ENCODE assay signal across 14 cellular contexts in genomic region chr4:89745708-89746107, GRCh38.
DNase-seq lines count a peak whose midpoint lies in the region; ATAC-seq and TF ChIP-seq lines count a peak whose summit lies in the region.
"Had no signal": no experiment of that assay in that cellular context is flagged by ENCODE, and none has a peak within 500 bp of the region (broad histone marks: within the 10 kb centered on the region; RNA-seq: fewer than 3 reads in every experiment).

No MANE protein-coding gene starts in this region.

- BruUV-seq in MCF 10A (replicated peaks; lab: Mats Ljungman, UMichigan) = no TSS peak

- H3K4me3 Mint-ChIP-seq in MCF 10A (ENCODE audit: unreplicated experiment) = no peak overlapping the region
- peak overlapping the region in 1 of 8 donors; percentile 34 for H3K4me3 Mint-ChIP-seq in CD4-positive, alpha-beta memory T cell
- H3K4me3 Mint-ChIP-seq: CD14-positive monocyte; CD8-positive, alpha-beta memory T cell had no signal

- H3K27me3 ChIP-seq in breast epithelium (no peaks in the 10 kb centered on the region), heart right ventricle (no peaks in the 10 kb centered on the region), vagina (no peaks in the 10 kb centered on the region)
- no peaks in the 10 kb centered on the region for H3K27me3 ChIP-seq in CD4-positive, alpha-beta memory T cell (ENCODE audit: insufficient read depth, low read length)

- peak overlapping the region; percentile 73 for H3K27ac Mint-ChIP-seq in MCF 10A (ENCODE audit: low read depth, unreplicated experiment)
- no peak overlapping the region for H3K27ac Mint-ChIP-seq in CD4-positive, alpha-beta memory T cell

- H3K27ac ChIP-seq in breast epithelium = no peak overlapping the region
- peak overlapping the region in 6 of 10 donors; percentile 27 to 62 (median 52) for H3K27ac ChIP-seq in heart right ventricle
- H3K27ac ChIP-seq in vagina = peak overlapping the region; percentile 25
- no peak overlapping the region for H3K27ac ChIP-seq in CD4-positive, alpha-beta memory T cell (ENCODE audit: low read depth, low read length)
- H3K27ac ChIP-seq: 22Rv1, HL-60 had no signal

- H3K27me3 Mint-ChIP-seq in MCF 10A (ENCODE audit: insufficient read depth, unreplicated experiment) = no peaks in the 10 kb centered on the region
- peaks cover 0 to 1% of the 10 kb centered on the region in 2 donors for H3K27me3 Mint-ChIP-seq in CD4-positive, alpha-beta memory T cell

- no peaks in the 10 kb centered on the region for H3K9me3 Mint-ChIP-seq in MCF 10A (ENCODE audit: unreplicated experiment)
- no peaks in the 10 kb centered on the region for H3K9me3 Mint-ChIP-seq in CD4-positive, alpha-beta memory T cell
- H3K9me3 Mint-ChIP-seq: CD8-positive, alpha-beta memory T cell had no signal

- H3K4me1 ChIP-seq in breast epithelium (no peaks in the 10 kb centered on the region), heart right ventricle (peaks cover 0 to 10% (median 0%) of the 10 kb centered on the region in 9 donors), vagina (no peaks in the 10 kb centered on the region)
- no peaks in the 10 kb centered on the region for H3K4me1 ChIP-seq in CD4-positive, alpha-beta memory T cell (ENCODE audit: insufficient read depth, low read length)
- H3K4me1 ChIP-seq: Caco-2 had no signal

- CTCF ChIA-PET in MCF 10A (lab: Yijun Ruan, JAX) = no interaction called here
- CTCF ChIA-PET in CD4-positive, alpha-beta memory T cell (lab: Charles Lee; ENCODE audit: partially characterized antibody) = interaction anchor here (0.9 kb wide), 1 partner anchor 9 kb away, joined by 4 read pairs; no protein-coding TSS in a partner anchor

- peak in 7 of 8 donors; percentile 74 to 95 (median 91) for ATAC-seq in heart right ventricle
- ATAC-seq: HCT116 had no signal

- H3K36me3 ChIP-seq in breast epithelium (no peaks in the 10 kb centered on the region), heart right ventricle (no peaks in the 10 kb centered on the region), vagina (no peaks in the 10 kb centered on the region)
- no peaks in the 10 kb centered on the region for H3K36me3 ChIP-seq in CD4-positive, alpha-beta memory T cell (ENCODE audit: insufficient read depth, low read length)

- H3K4me3 ChIP-seq in breast epithelium = no peak overlapping the region
- no peak overlapping the region for H3K4me3 ChIP-seq in heart right ventricle
- H3K4me3 ChIP-seq in vagina = no peak overlapping the region
- H3K4me3 ChIP-seq in CD4-positive, alpha-beta memory T cell (ENCODE audit: low read length in 2 of 2) = no peak overlapping the region

- 39 to 60% methylated on average over 1 of the region's 1 CpG for WGBS in heart right ventricle, 2 donors

- POLR2A ChIA-PET in MCF 10A (lab: Yijun Ruan, JAX) = interaction anchor here (2.6 kb wide), 1 partner anchor 8 kb away, joined by 8 read pairs; no protein-coding TSS in a partner anchor
- POLR2A ChIA-PET in CD4-positive, alpha-beta memory T cell (lab: Charles Lee; ENCODE audit: partially characterized antibody) = no interaction called here

- intact Hi-C loops in MCF 10A (cut with micrococcal nuclease) = no loop called here
- intact Hi-C loops in breast epithelium (cut with DNase I; ENCODE audit: low total_unique reads) = no loop called here
- intact Hi-C loops in heart right ventricle (cut with DNase I) = no loop called here
- intact Hi-C loops in vagina (cut with DNase I) = no loop called here
- intact Hi-C loops in CD4-positive, alpha-beta memory T cell (cut with micrococcal nuclease) = no loop called here

- TF ChIP-seq POLR2A in breast epithelium (IDR thresholded peaks at IDR 0.05) = no peak
- no peak for TF ChIP-seq POLR2A in vagina (IDR thresholded peaks at IDR 0.05)

- DNase-seq in MCF 10A (ENCODE audit: unreplicated experiment) = no peak
- no peak for DNase-seq in breast epithelium (ENCODE audit: low spot score in 2 of 2)
- DNase-seq in cerebellar cortex (ENCODE audit: low spot score) = peak; percentile 82
- no peak for DNase-seq in heart right ventricle
- DNase-seq in vagina (ENCODE audit: extremely low spot score in 2 of 2) = no peak
- no peak for DNase-seq in NCI-H2227 treated with DMSO at 0.1 percent for 48 hours (lab: John Stamatoyannopoulos, UW)
- DNase-seq in CD4-positive, alpha-beta memory T cell = no peak
- no peak for DNase-seq in iPS-NIHi7 (ENCODE audit: extremely low spot score)
- DNase-seq: Caco-2; CD8-positive, alpha-beta memory T cell had no signal

- H3K9me3 ChIP-seq in breast epithelium (no peaks in the 10 kb centered on the region), heart right ventricle (peaks cover 0 to 8% (median 0%) of the 10 kb centered on the region in 11 donors), vagina (no peaks in the 10 kb centered on the region)
- H3K9me3 ChIP-seq in CD4-positive, alpha-beta memory T cell (ENCODE audit: control insufficient read depth in 1 of 2, low read length in 2 of 2) = no peaks in the 10 kb centered on the region
- H3K9me3 ChIP-seq: Caco-2 had no signal

- no peak for TF ChIP-seq CTCF in MCF 10A (IDR thresholded peaks at IDR 0.05; ENCODE audit: unreplicated experiment)
- no peak for TF ChIP-seq CTCF in breast epithelium (IDR thresholded peaks at IDR 0.05)
- no peak for TF ChIP-seq CTCF in heart right ventricle (IDR thresholded peaks at IDR 0.05)
- no peak for TF ChIP-seq CTCF in vagina (IDR thresholded peaks at IDR 0.05)

- peaks cover 9% of the 10 kb centered on the region for H3K36me3 Mint-ChIP-seq in MCF 10A (ENCODE audit: insufficient read depth, unreplicated experiment)
- no peaks in the 10 kb centered on the region for H3K36me3 Mint-ChIP-seq in CD4-positive, alpha-beta memory T cell
- H3K36me3 Mint-ChIP-seq: CD14-positive monocyte; CD8-positive, alpha-beta memory T cell had no signal

- peaks cover 4% of the 10 kb centered on the region for H3K4me1 Mint-ChIP-seq in MCF 10A (ENCODE audit: insufficient read depth, unreplicated experiment)
- no peaks in the 10 kb centered on the region for H3K4me1 Mint-ChIP-seq in CD4-positive, alpha-beta memory T cell
- H3K4me1 Mint-ChIP-seq: CD14-positive monocyte; CD8-positive, alpha-beta memory T cell had no signal

Comparison
In these comparisons a context has a peak if more than half of its experiments do, and no peak if none do; other contexts are left out.
1. H3K27ac ChIP-seq: peak in heart right ventricle (6 of 10) and vagina (single experiment); none in breast epithelium (0 of 2) and CD4-positive, alpha-beta memory T cell (single experiment).